ENCODE assay signal across 8 cellular contexts in the genomic region with DNA sequence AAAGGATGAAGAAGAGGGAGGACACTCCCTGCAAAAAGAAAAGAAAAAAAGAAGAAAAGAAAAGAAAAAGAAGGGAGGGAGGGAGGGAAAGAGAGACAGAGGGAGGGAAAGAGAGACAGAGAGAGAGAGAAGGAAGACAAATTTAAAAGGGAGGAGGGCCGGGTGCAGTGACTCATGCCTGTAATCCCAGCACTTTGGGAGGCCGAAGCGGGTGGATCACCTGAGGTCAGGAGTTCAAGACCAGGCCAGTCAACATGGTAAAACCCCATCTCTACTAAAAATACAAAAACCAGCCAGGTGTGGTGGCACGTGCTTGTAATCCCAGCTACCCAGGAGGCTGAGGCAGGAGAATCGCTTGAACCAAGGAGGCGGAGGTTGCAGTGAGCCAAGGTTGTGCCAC. TPM values are rescaled to one million over a fixed set of nuclear protein-coding genes. Genes with fewer than 3 reads are reported as not detected.
DNase-seq lines count a peak whose midpoint lies in the region; ATAC-seq and TF ChIP-seq lines count a peak whose summit lies in the region.
"Not testable (repeated sequence)": the region's sequence is repeated elsewhere in the genome, so short reads cannot be mapped to it uniquely, and the experiment has no call there.

No MANE protein-coding gene starts in this region.

- not testable (repeated sequence) for H3K14ac ChIP-seq in mesenchymal stem cell (ENCODE audit: low read length in 2 of 2)

- H3K4me1 Mint-ChIP-seq in activated CD4-positive, alpha-beta memory T cell treated with anti-CD3 and anti-CD28 coated beads for 36 hours (ENCODE audit: low read depth): peaks cover 25% of the 10 kb centered on the region
- H3K4me1 Mint-ChIP-seq in stimulated activated memory B cell treated with anti-CD40 and anti-IgM and Interleukin-4, amounts not matched to agents 10 μg/mL and 1 μg/mL and 100 μg/mL, for 72 hours: peaks cover 17% of the 10 kb centered on the region

- not testable (repeated sequence) for H2BK120ac ChIP-seq in mesenchymal stem cell (ENCODE audit: low read depth, low read length)

- 38% methylated on average over 3 of the region's 6 CpGs for WGBS in mesenchymal stem cell

- not testable (repeated sequence) for H2AFZ ChIP-seq in mesenchymal stem cell (ENCODE audit: low read depth, low read length)

- not testable (repeated sequence) for H3K4me2 ChIP-seq in mesenchymal stem cell (ENCODE audit: low read length, poor library complexity, severe bottlenecking)

- not testable (repeated sequence) for H3K27me3 ChIP-seq in HL-60 (ENCODE audit: insufficient read depth, poor library complexity, severe bottlenecking); mesenchymal stem cell (ENCODE audit: control insufficient read depth in 1 of 2, insufficient read depth in 1 of 2, low read length in 2 of 2)

- in situ Hi-C loops in ACHN (cut with HindIII; ENCODE audit: low pct_ligation_motif_present, low pct_unique_long_range_greater_than_20kb, low sequenced_read_pairs): not testable (repeated sequence)

- not testable (repeated sequence) for TF ChIP-seq CTCF in HL-60 (IDR thresholded peaks at IDR 0.05; ENCODE audit: insufficient read depth, low read length)

- H3K79me1 ChIP-seq in mesenchymal stem cell (replicated peaks; ENCODE audit: low read length, poor library complexity, severe bottlenecking): not testable (repeated sequence)

- not testable (repeated sequence) for H3K18ac ChIP-seq in mesenchymal stem cell (ENCODE audit: low read depth in 1 of 2, low read length in 2 of 2)

- not testable (repeated sequence) for H3K4me3 ChIP-seq in HL-60 (replicated peaks; ENCODE audit: insufficient read depth, low read length); mesenchymal stem cell (ENCODE audit: insufficient read depth in 1 of 2, low read depth in 1 of 2, low read length in 2 of 2)

- H3K9me3 Mint-ChIP-seq in activated CD4-positive, alpha-beta memory T cell treated with anti-CD3 and anti-CD28 coated beads for 36 hours; stimulated activated memory B cell treated with anti-CD40 and anti-IgM and Interleukin-4, amounts not matched to agents 10 μg/mL and 1 μg/mL and 100 μg/mL, for 72 hours: not testable (repeated sequence)

- intact Hi-C loops in activated CD4-positive, alpha-beta memory T cell treated with anti-CD3 and anti-CD28 coated beads for 36 hours (cut with micrococcal nuclease): loop anchor here (10.0 kb wide), 1 partner anchor 491 kb away; a partner anchor contains a TSS

- H3K9me3 ChIP-seq in mesenchymal stem cell (ENCODE audit: control insufficient read depth, low read length): not testable (repeated sequence)

- peaks cover 26 to 92% of the 10 kb centered on the region in 2 experiments for H3K36me3 ChIP-seq in mesenchymal stem cell (ENCODE audit: control insufficient read depth in 1 of 2, insufficient read depth in 2 of 2, low read depth in 1 of 2, low read length in 2 of 2)

- H3K27ac ChIP-seq in HL-60 (replicated peaks): peak overlapping the region; percentile 66
- not testable (repeated sequence) for H3K27ac ChIP-seq in mesenchymal stem cell (ENCODE audit: low read length, poor library complexity, severe bottlenecking)

- H2AK5ac ChIP-seq in mesenchymal stem cell (ENCODE audit: low read length, severe bottlenecking): not testable (repeated sequence)

- peak overlapping the region; percentile 69 for H3K27ac Mint-ChIP-seq in activated CD4-positive, alpha-beta memory T cell treated with anti-CD3 and anti-CD28 coated beads for 36 hours
- H3K27ac Mint-ChIP-seq in stimulated activated memory B cell treated with anti-CD40 and anti-IgM and Interleukin-4, amounts not matched to agents 10 μg/mL and 1 μg/mL and 100 μg/mL, for 72 hours: peak overlapping the region; percentile 66

- DNase-seq in ACHN (peak; percentile 12), RPMI8226 (peak; percentile 17), amniotic epithelial cell (ENCODE audit: low read depth) (peak; percentile 41), mesenchymal stem cell (peak; percentile 47)
- DNase-seq in HL-60 (ENCODE audit: low read depth in 1 of 2, low spot score in 1 of 2): not testable (repeated sequence)
- peak; percentile 38 for DNase-seq in activated CD4-positive, alpha-beta memory T cell treated with anti-CD3 and anti-CD28 coated beads for 36 hours

- POLR2A ChIA-PET in activated CD4-positive, alpha-beta memory T cell treated with anti-CD3 and anti-CD28 coated beads for 36 hours (lab: Charles Lee): interaction anchor here (0.9 kb wide), 1 partner anchor 169 kb away, joined by 3 read pairs; a partner anchor contains a TSS

- ATAC-seq in esophagus mucosa: peak; percentile 73
- ATAC-seq in stimulated activated memory B cell treated with anti-CD40 and anti-IgM and Interleukin-4, amounts not matched to agents 10 μg/mL and 1 μg/mL and 100 μg/mL, for 72 hours: not testable (repeated sequence)

- H3K36me3 Mint-ChIP-seq in activated CD4-positive, alpha-beta memory T cell treated with anti-CD3 and anti-CD28 coated beads for 36 hours: peaks cover 51% of the 10 kb centered on the region
- H3K36me3 Mint-ChIP-seq in stimulated activated memory B cell treated with anti-CD40 and anti-IgM and Interleukin-4, amounts not matched to agents 10 μg/mL and 1 μg/mL and 100 μg/mL, for 72 hours: peaks cover 74% of the 10 kb centered on the region

- not testable (repeated sequence) for H3K23ac ChIP-seq in mesenchymal stem cell (ENCODE audit: low read length in 2 of 2)

- H2BK5ac ChIP-seq in mesenchymal stem cell (ENCODE audit: low read depth, low read length, poor library complexity, severe bottlenecking): not testable (repeated sequence)

- not testable (repeated sequence) for H3K27me3 Mint-ChIP-seq in activated CD4-positive, alpha-beta memory T cell treated with anti-CD3 and anti-CD28 coated beads for 36 hours; stimulated activated memory B cell treated with anti-CD40 and anti-IgM and Interleukin-4, amounts not matched to agents 10 μg/mL and 1 μg/mL and 100 μg/mL, for 72 hours

- H3K4ac ChIP-seq in mesenchymal stem cell (ENCODE audit: low read depth in 1 of 2, low read length in 2 of 2): not testable (repeated sequence)

- CTCF ChIA-PET in activated CD4-positive, alpha-beta memory T cell treated with anti-CD3 and anti-CD28 coated beads for 36 hours (lab: Charles Lee): interaction anchor here (1.4 kb wide), 3 partner anchors 14 to 416 kb away, joined by 3 to 5 read pairs (median 5); a partner anchor contains a TSS

- not testable (repeated sequence) for H3K4me3 Mint-ChIP-seq in activated CD4-positive, alpha-beta memory T cell treated with anti-CD3 and anti-CD28 coated beads for 36 hours; stimulated activated memory B cell treated with anti-CD40 and anti-IgM and Interleukin-4, amounts not matched to agents 10 μg/mL and 1 μg/mL and 100 μg/mL, for 72 hours

- H2BK15ac ChIP-seq in mesenchymal stem cell (ENCODE audit: low read depth, poor library complexity, severe bottlenecking): not testable (repeated sequence)

- not testable (repeated sequence) for H4K91ac ChIP-seq in mesenchymal stem cell (ENCODE audit: low read length)

- not testable (repeated sequence) for H2BK12ac ChIP-seq in mesenchymal stem cell (ENCODE audit: low read length in 2 of 2)

- not testable (repeated sequence) for H4K8ac ChIP-seq in mesenchymal stem cell (ENCODE audit: low read length)

- not testable (repeated sequence) for H3K4me1 ChIP-seq in mesenchymal stem cell (ENCODE audit: control insufficient read depth, insufficient read depth, low read depth, low read length)

- H3K9ac ChIP-seq in mesenchymal stem cell (ENCODE audit: low read length): peak overlapping the region; percentile 85

RNA-seq across cellular contexts. Expression of a gene that starts 24.9 kb away (rescaled TPM):
- total RNA-seq in activated CD4-positive, alpha-beta memory T cell treated with anti-CD3 and anti-CD28 coated beads for 36 hours: 10 to 100 TPM; 87.8 to 88.1 TPM
- total RNA-seq in esophagus mucosa: 122 TPM
- 381 TPM for polyA plus RNA-seq in mesenchymal stem cell (2013, experiment 1 of 2)
- polyA plus RNA-seq in mesenchymal stem cell (2013, experiment 2 of 2): 357 TPM

RNA-seq across cellular contexts. Expression of a gene that starts 34.5 kb away (rescaled TPM):
- 1 to 10 TPM; 2.3 to 2.4 TPM for total RNA-seq in activated CD4-positive, alpha-beta memory T cell treated with anti-CD3 and anti-CD28 coated beads for 36 hours
- total RNA-seq in esophagus mucosa: 2.4 TPM
- 1.2 TPM for polyA plus RNA-seq in mesenchymal stem cell (2013, experiment 1 of 2)
- polyA plus RNA-seq in mesenchymal stem cell (2013, experiment 2 of 2): 1.8 TPM
